Comparison of ENCODE assay signal across 15 cellular contexts in the genomic region with DNA sequence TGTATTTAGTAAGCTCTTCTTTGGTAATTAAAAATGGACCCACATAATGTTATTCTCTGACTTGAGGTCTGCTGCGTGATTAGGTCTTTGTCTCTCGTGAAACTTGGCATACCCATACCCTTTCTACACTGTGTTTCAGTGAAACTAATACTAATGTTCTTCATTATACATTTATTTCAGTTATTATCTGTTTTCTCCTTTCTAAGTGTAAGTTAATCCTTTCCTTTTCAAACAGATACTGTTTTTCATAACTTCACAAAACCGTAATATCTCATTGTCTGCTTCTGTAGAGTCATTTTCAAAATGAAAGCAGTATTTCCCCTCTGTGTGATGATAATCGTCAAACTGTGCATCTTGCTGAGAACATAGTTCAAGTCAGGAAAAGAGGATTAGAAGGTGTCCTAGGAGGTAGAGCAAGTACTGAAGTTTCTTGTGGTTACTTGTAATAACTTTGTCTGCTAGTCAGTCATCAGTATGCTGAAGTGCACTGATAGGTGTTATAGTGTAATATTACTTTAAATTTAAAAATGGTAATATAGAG. TPM values are rescaled to one million over a fixed set of nuclear protein-coding genes. Genes with fewer than 3 reads are reported as not detected.
DNase-seq lines count a peak whose midpoint lies in the region; ATAC-seq and TF ChIP-seq lines count a peak whose summit lies in the region.
"Had no signal": no experiment of that assay in that cellular context is flagged by ENCODE, and none has a peak within 500 bp of the region (broad histone marks: within the 10 kb centered on the region; RNA-seq: fewer than 3 reads in every experiment).

No MANE protein-coding gene starts in this region.

- TF ChIP-seq CTCF in GM13976 (IDR thresholded peaks at IDR 0.05; ENCODE audit: borderline replicate concordance, control extremely low read depth, extremely low read depth, insufficient read depth, missing control alignments) (no peak), prostate gland (IDR thresholded peaks at IDR 0.05) (no peak)

- in situ Hi-C loops in GM13976 (cut with MboI; ENCODE audit: low sequenced_read_pairs, unreplicated experiment): no loop called here

- no peaks in the 10 kb centered on the region for H3K27me3 ChIP-seq in prostate gland (replicated peaks; ENCODE audit: insufficient read depth)
- H3K27me3 ChIP-seq: heart right ventricle, transverse colon had no signal

- H3K9me3 ChIP-seq in prostate gland: no peaks in the 10 kb centered on the region
- H3K9me3 ChIP-seq: heart right ventricle, transverse colon had no signal

- WGBS in prostate gland: 92% methylated on average over 4 of the region's 4 CpGs

- no peaks in the 10 kb centered on the region for H3K9me3 Mint-ChIP-seq in activated naive CD8-positive, alpha-beta T cell treated with anti-CD3 and anti-CD28 coated beads, Interleukin-2, amount 50 U/mL, for 24 hours

- intact Hi-C loops in prostate gland (cut with DNase I): no loop called here

- H3K27me3 Mint-ChIP-seq in activated naive CD8-positive, alpha-beta T cell treated with anti-CD3 and anti-CD28 coated beads, Interleukin-2, amount 50 U/mL, for 24 hours: no peaks in the 10 kb centered on the region

- H3K27ac ChIP-seq in prostate gland: no peak overlapping the region
- H3K27ac ChIP-seq: transverse colon had no signal

- ATAC-seq in GM21515 (IDR thresholded peaks at IDR 0.05; ENCODE audit: unreplicated experiment) (peak; percentile 86), HG03442 (IDR thresholded peaks at IDR 0.05; ENCODE audit: unreplicated experiment) (peak; percentile 80), GM19035 (IDR thresholded peaks at IDR 0.05; ENCODE audit: unreplicated experiment) (no peak), GM21737 (IDR thresholded peaks at IDR 0.05; ENCODE audit: unreplicated experiment) (no peak)
- ATAC-seq in activated naive CD8-positive, alpha-beta T cell treated with anti-CD3 and anti-CD28 coated beads, Interleukin-2, amount 50 U/mL, for 24 hours: peak; percentile 34
- ATAC-seq: heart right ventricle had no signal

- peak; percentile 27 for DNase-seq in GM13976 (ENCODE audit: low spot score)
- DNase-seq in activated naive CD8-positive, alpha-beta T cell treated with anti-CD3 and anti-CD28 coated beads, Interleukin-2, amount 50 U/mL, for 24 hours: no peak
- DNase-seq in iPS-NIHi11 (ENCODE audit: low spot score): no peak
- no peak for DNase-seq in prostate gland (ENCODE audit: low spot score)
- DNase-seq: GF-D8, heart right ventricle, NCI-H1417, NCI-H524, RPMI8226, T-helper 9 cell, transverse colon had no signal

- no peak overlapping the region for H3K4me3 ChIP-seq in prostate gland
- H3K4me3 ChIP-seq: heart right ventricle, transverse colon had no signal

- no peak for TF ChIP-seq POLR2A in prostate gland (IDR thresholded peaks at IDR 0.05)

- H3K4me3 Mint-ChIP-seq in activated naive CD8-positive, alpha-beta T cell treated with anti-CD3 and anti-CD28 coated beads, Interleukin-2, amount 50 U/mL, for 24 hours: peak overlapping the region; percentile 18

- H3K27ac Mint-ChIP-seq in activated naive CD8-positive, alpha-beta T cell treated with anti-CD3 and anti-CD28 coated beads, Interleukin-2, amount 50 U/mL, for 24 hours: peak overlapping the region; percentile 67

- H3K4me1 ChIP-seq in prostate gland (replicated peaks): no peaks in the 10 kb centered on the region
- H3K4me1 ChIP-seq: heart right ventricle, transverse colon had no signal

- H3K36me3 ChIP-seq in prostate gland: no peaks in the 10 kb centered on the region

- peaks cover 40% of the 10 kb centered on the region for H3K36me3 Mint-ChIP-seq in activated naive CD8-positive, alpha-beta T cell treated with anti-CD3 and anti-CD28 coated beads, Interleukin-2, amount 50 U/mL, for 24 hours (ENCODE audit: low read depth)

- H3K4me1 Mint-ChIP-seq in activated naive CD8-positive, alpha-beta T cell treated with anti-CD3 and anti-CD28 coated beads, Interleukin-2, amount 50 U/mL, for 24 hours: peaks cover 49% of the 10 kb centered on the region

RNA-seq across cellular contexts. Expression of a gene that starts 15.9 kb away (rescaled TPM):
- total RNA-seq in prostate gland: 10 to 100 TPM; 19.0 to 27.5 TPM

RNA-seq across cellular contexts. Expression of a gene that starts 48.1 kb away (rescaled TPM):
- 10 to 100 TPM; 19.8 to 23.3 TPM for total RNA-seq in prostate gland

RNA-seq across cellular contexts. Expression of a gene that starts 48.2 kb away (rescaled TPM):
- 10 to 100 TPM; 13.9 to 21.0 TPM for total RNA-seq in prostate gland

Comparison
In these comparisons a context has a peak if more than half of its experiments do, and no peak if none do; other contexts are left out.
1. ATAC-seq: peak in GM21515 (single experiment), HG03442 (single experiment) and activated naive CD8-positive, alpha-beta T cell treated with anti-CD3 and anti-CD28 coated beads, Interleukin-2, amount 50 U/mL, for 24 hours (single experiment); none in GM19035 (single experiment) and GM21737 (single experiment).